In genomic region chr11:112477929-112478317, GRCh38 we compare ENCODE assay signal across 18 cellular contexts.
DNase-seq lines count a peak whose midpoint lies in the region; ATAC-seq and TF ChIP-seq lines count a peak whose summit lies in the region.
"Had no signal": no experiment of that assay in that cellular context is flagged by ENCODE, and none has a peak within 500 bp of the region (broad histone marks: within the 10 kb centered on the region; RNA-seq: fewer than 3 reads in every experiment).

No MANE protein-coding gene starts in this region.

- no peak overlapping the region for H3K4me3 ChIP-seq in PC-3 (ENCODE audit: low read length)
- no peak overlapping the region for H3K4me3 ChIP-seq in lung
- H3K4me3 ChIP-seq in MG63: no peak overlapping the region
- H3K4me3 ChIP-seq: Peyer's patch had no signal

- no peaks in the 10 kb centered on the region for H3K9me2 ChIP-seq in PC-3 (replicated peaks; ENCODE audit: low read length)

- TF ChIP-seq CTCF in PC-3 (conservative IDR thresholded peaks at IDR 0.05; ENCODE audit: low read depth, low read length): no peak
- TF ChIP-seq CTCF in lung (IDR thresholded peaks at IDR 0.05; ENCODE audit: control extremely low read depth, extremely low read depth): no peak

- H2AFZ ChIP-seq in PC-3 (ENCODE audit: low read length): no peak overlapping the region

- H3K27me3 ChIP-seq in PC-3 (ENCODE audit: low read length) (peaks cover 66% of the 10 kb centered on the region), lung (ENCODE audit: control insufficient read depth, insufficient read depth) (no peaks in the 10 kb centered on the region), MG63 (no peaks in the 10 kb centered on the region)
- H3K27me3 ChIP-seq: Peyer's patch had no signal

- no TSS peak for BruUV-seq in PC-3 (replicated peaks; lab: Mats Ljungman, UMichigan)

- intact Hi-C loops in PC-3 (cut with micrococcal nuclease): no loop called here

- no peaks in the 10 kb centered on the region for H3F3A ChIP-seq in PC-3 (ENCODE audit: low read length, unreplicated experiment)

- CTCF ChIA-PET in PC-3 (lab: Charles Lee): interaction anchor here (0.6 kb wide), 1 partner anchor 1324 kb away, joined by 4 read pairs; no protein-coding TSS in a partner anchor

- DNase-seq in NCI-H146 (lab: John Stamatoyannopoulos, UW) (peak; percentile 37), NCI-H146 treated with DMSO at 0.1 percent for 48 hours (lab: John Stamatoyannopoulos, UW; ENCODE audit: unreplicated experiment) (no peak), PC-3 (peak; percentile 50), epithelial cell of prostate (ENCODE audit: low read depth, low spot score) (peak; percentile 60), lung (ENCODE audit: low spot score) (peak; percentile 7), NCI-H1105 (lab: John Stamatoyannopoulos, UW) (no peak), SKM-1 (lab: John Stamatoyannopoulos, UW; ENCODE audit: unreplicated experiment) (no peak), MG63 (no peak)
- DNase-seq: ACHN, DMS153, DND-41, HCEC 1CT, MV-4-11, Peyer's patch, SHP77 treated with DMSO at 0.1 percent for 48 hours had no signal

- H3K9ac ChIP-seq in PC-3 (ENCODE audit: low read length): no peak overlapping the region
- H3K9ac ChIP-seq: KMS-11 had no signal

- no peaks in the 10 kb centered on the region for H3K36me3 ChIP-seq in PC-3 (ENCODE audit: low read depth, low read length)
- no peaks in the 10 kb centered on the region for H3K36me3 ChIP-seq in lung (ENCODE audit: control insufficient read depth in 2 of 2, insufficient read depth in 2 of 2, low read length in 2 of 2)
- H3K36me3 ChIP-seq in MG63: no peaks in the 10 kb centered on the region
- H3K36me3 ChIP-seq: Peyer's patch had no signal

- no peak overlapping the region for H3K27ac ChIP-seq in PC-3 (ENCODE audit: low read length)
- no peak overlapping the region for H3K27ac ChIP-seq in epithelial cell of prostate
- no peak overlapping the region for H3K27ac ChIP-seq in lung (ENCODE audit: low read depth in 1 of 2, low read length in 1 of 2)
- H3K27ac ChIP-seq: 22Rv1, HL-60, KMS-11, Peyer's patch had no signal

- WGBS in lung, 2 donors: 81 to 90% methylated on average over 1 of the region's 1 CpG

- H4K20me1 ChIP-seq in PC-3 (ENCODE audit: low read length): no peaks in the 10 kb centered on the region

- ATAC-seq in PC-3 (no peak), lung (ENCODE audit: insufficient read depth, low FRiP score) (no peak)

- H3K9me3 ChIP-seq in PC-3 (ENCODE audit: low read length) (no peaks in the 10 kb centered on the region), lung (ENCODE audit: control insufficient read depth in 2 of 2, insufficient read depth in 1 of 2, low read length in 1 of 2) (no peaks in the 10 kb centered on the region), MG63 (no peaks in the 10 kb centered on the region)
- H3K9me3 ChIP-seq: Peyer's patch had no signal

- H3K4me1 ChIP-seq in PC-3 (ENCODE audit: insufficient read depth, low read length) (no peaks in the 10 kb centered on the region), lung (ENCODE audit: control insufficient read depth in 2 of 2, insufficient read depth in 2 of 2, low read length in 2 of 2) (peaks cover 0 to 2% of the 10 kb centered on the region in 2 donors)
- H3K4me1 ChIP-seq: Peyer's patch had no signal

- H3K79me2 ChIP-seq in PC-3 (ENCODE audit: low read length): no peaks in the 10 kb centered on the region

- POLR2A ChIA-PET in PC-3 (lab: Charles Lee; ENCODE audit: unreplicated experiment): no interaction called here

- no peak overlapping the region for H3K4me2 ChIP-seq in PC-3 (ENCODE audit: low read length)
- H3K4me2 ChIP-seq: KMS-11 had no signal

Comparison
In these comparisons a context has a peak if more than half of its experiments do, and no peak if none do; other contexts are left out.
1. DNase-seq: peak in NCI-H146 (single experiment), PC-3 (single experiment), epithelial cell of prostate (single experiment) and lung (single experiment); none in NCI-H146 treated with DMSO at 0.1 percent for 48 hours (single experiment), NCI-H1105 (single experiment), SKM-1 (single experiment) and MG63 (single experiment).